In genomic region chr3:119322523-119323400, GRCh38 we compare ENCODE assay signal across 1 cellular context.
TF ChIP-seq lines count a peak whose summit lies in the region.

No MANE protein-coding gene starts in this region.

TF ChIP-seq in K562, 482 proteins besides CTCF, POLR2A, EP300 and RAD21 (continued from another document and continues in another):
- TF ChIP-seq MBD1 (CRISPR knock-in tag; IDR thresholded peaks at IDR 0.05) (no peak), HBP1 (CRISPR knock-in tag; IDR thresholded peaks at IDR 0.05) (no peak), DPF2 (IDR thresholded peaks at IDR 0.05) (no peak), ZNF3 (CRISPR knock-in tag; IDR thresholded peaks at IDR 0.05) (no peak), ZNF592 (IDR thresholded peaks at IDR 0.05) (peak; percentile 24), ZNF41 (CRISPR knock-in tag; conservative IDR thresholded peaks at IDR 0.05) (0 out of 2 replicates have a peak, but pooled peaks have one; percentile 44), PML (IDR thresholded peaks at IDR 0.05; ENCODE audit: low read length) (no peak), FOXA3 (CRISPR knock-in tag; conservative IDR thresholded peaks at IDR 0.05 in 1 of 2, IDR thresholded peaks at IDR 0.05 in 1 of 2) (no peak), ZC3H11A (IDR thresholded peaks at IDR 0.05; ENCODE audit: low read depth, low read length) (no peak), ZNF561 (CRISPR knock-in tag; conservative IDR thresholded peaks at IDR 0.05) (no peak), PHF21A (IDR thresholded peaks at IDR 0.05; ENCODE audit: borderline replicate concordance, low read depth) (no peak), TEAD4 (IDR thresholded peaks at IDR 0.05; ENCODE audit: low read length) (no peak), TEAD4 (CRISPR knock-in tag; IDR thresholded peaks at IDR 0.05; ENCODE audit: borderline replicate concordance) (no peak), OTX1 (CRISPR knock-in tag; IDR thresholded peaks at IDR 0.05) (no peak), MEIS2 (IDR thresholded peaks at IDR 0.05; ENCODE audit: partially characterized antibody) (no peak), TARDBP (IDR thresholded peaks at IDR 0.05) (no peak), E2F6 (IDR thresholded peaks at IDR 0.05; ENCODE audit: borderline replicate concordance in 1 of 2, extremely low read depth in 1 of 2, insufficient read depth in 1 of 2, insufficient read length in 1 of 2, low read depth in 1 of 2, low read length in 1 of 2, poor library complexity in 1 of 2, severe bottlenecking in 1 of 2) (peak; percentile 61 to 79), THAP7 (CRISPR knock-in tag; IDR thresholded peaks at IDR 0.05) (no peak), ZNF354B (CRISPR knock-in tag; IDR thresholded peaks at IDR 0.05) (no peak), ETV1 (tag; conservative IDR thresholded peaks at IDR 0.05; ENCODE audit: low read depth) (0 out of 2 replicates have a peak, but pooled peaks have one; percentile 28), ZNF77 (CRISPR knock-in tag; IDR thresholded peaks at IDR 0.05) (no peak), GTF2A2 (tag; IDR thresholded peaks at IDR 0.05) (no peak), FOXM1 (IDR thresholded peaks at IDR 0.05; ENCODE audit: low read depth) (no peak), FOXM1 (CRISPR knock-in tag; IDR thresholded peaks at IDR 0.05; ENCODE audit: low read depth) (no peak), CHCHD3 (CRISPR knock-in tag; IDR thresholded peaks at IDR 0.05) (no peak), ZBTB1 (CRISPR knock-in tag; IDR thresholded peaks at IDR 0.05; ENCODE audit: borderline replicate concordance, low read depth) (0 out of 2 replicates have a peak, but pooled peaks have one; percentile 32), ZNF280A (IDR thresholded peaks at IDR 0.05; ENCODE audit: low read depth, partially characterized antibody) (no peak), SFPQ (IDR thresholded peaks at IDR 0.05; ENCODE audit: low read depth, low read length) (no peak), EGR1 (conservative IDR thresholded peaks at IDR 0.05) (peak; percentile 70), ARHGAP35 (IDR thresholded peaks at IDR 0.05; ENCODE audit: partially characterized antibody) (no peak), CBX3 (IDR thresholded peaks at IDR 0.05; ENCODE audit: borderline replicate concordance in 1 of 2, low read length in 2 of 2) (no peak; a peak in 1 of 3 replicates), DACH1 (IDR thresholded peaks at IDR 0.05; ENCODE audit: partially characterized antibody) (no peak), E2F4 (CRISPR knock-in tag; IDR thresholded peaks at IDR 0.05; ENCODE audit: low read depth) (no peak), ZBTB49 (CRISPR knock-in tag; IDR thresholded peaks at IDR 0.05; ENCODE audit: borderline replicate concordance) (no peak), SMARCA5 (IDR thresholded peaks at IDR 0.05) (0 out of 2 replicates have a peak, but pooled peaks have one; percentile 16), DEAF1 (CRISPR knock-in tag; IDR thresholded peaks at IDR 0.05) (no peak), KLF1 (tag; IDR thresholded peaks at IDR 0.05) (0 out of 2 replicates have a peak, but pooled peaks have one; percentile 43), CHD1 (IDR thresholded peaks at IDR 0.05; ENCODE audit: low read length) (no peak), TAF7 (tag; IDR thresholded peaks at IDR 0.05) (no peak), ZNF12 (CRISPR knock-in tag; IDR thresholded peaks at IDR 0.05) (peak; percentile 99), ZNF507 (tag; conservative IDR thresholded peaks at IDR 0.05) (no peak), GATAD2B (IDR thresholded peaks at IDR 0.05; ENCODE audit: borderline replicate concordance) (peak; percentile 41; the same call in 1 of the 2 replicates), NR2F6 (CRISPR knock-in tag; IDR thresholded peaks at IDR 0.05) (no peak), TCFL5 (CRISPR knock-in tag; conservative IDR thresholded peaks at IDR 0.05) (no peak), ZNF511 (CRISPR knock-in tag; IDR thresholded peaks at IDR 0.05) (no peak; the same call in 1 of the 2 replicates), HDAC2 (IDR thresholded peaks at IDR 0.05) (no peak), ZKSCAN1 (IDR thresholded peaks at IDR 0.05; ENCODE audit: low read depth, low read length) (no peak), RNF2 (IDR thresholded peaks at IDR 0.05) (no peak), TEAD2 (tag; IDR thresholded peaks at IDR 0.05) (no peak)
